Comparison of ENCODE assay signal across 13 cellular contexts in the genomic region with DNA sequence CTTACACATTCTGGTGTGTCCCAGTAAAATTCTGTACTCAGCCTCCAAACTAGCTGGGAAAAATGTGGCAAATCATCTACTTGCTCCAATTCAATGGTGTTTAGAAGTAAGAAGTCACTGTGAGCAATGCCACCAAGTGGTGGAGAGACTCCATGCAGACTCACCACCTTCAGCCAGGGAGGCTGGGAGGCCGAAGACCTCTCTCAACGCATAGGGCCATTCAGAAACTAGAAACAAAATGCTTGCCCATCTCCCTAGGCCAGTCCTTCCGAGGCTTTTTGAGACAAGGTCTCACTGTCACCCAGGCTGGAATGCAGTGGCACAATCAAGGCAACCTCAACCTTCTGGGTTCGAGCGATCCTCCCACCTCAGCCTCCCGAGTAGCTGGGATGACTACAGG. TPM values are rescaled to one million over a fixed set of nuclear protein-coding genes. Genes with fewer than 3 reads are reported as not detected.
DNase-seq lines count a peak whose midpoint lies in the region; ATAC-seq, FAIRE-seq and TF ChIP-seq lines count a peak whose summit lies in the region.
"Not testable (repeated sequence)": the region's sequence is repeated elsewhere in the genome, so short reads cannot be mapped to it uniquely, and the experiment has no call there.
"Had no signal": no experiment of that assay in that cellular context is flagged by ENCODE, and none has a peak within 500 bp of the region (broad histone marks: within the 10 kb centered on the region; RNA-seq: fewer than 3 reads in every experiment).

No MANE protein-coding gene starts in this region.

- CTCF ChIA-PET in endothelial cell of umbilical vein (lab: Charles Lee) = interaction anchor here (1.3 to 2.9 kb wide), 3 partner anchors 31 to 56 kb away, joined by 3 to 26 read pairs (median 17); no protein-coding TSS in a partner anchor

- not testable (repeated sequence) for H3K79me2 ChIP-seq in OCI-LY3 (ENCODE audit: low read length); astrocyte (ENCODE audit: insufficient read depth, low read length); endothelial cell of umbilical vein (ENCODE audit: control insufficient read depth, insufficient read depth, low read length)

- not testable (repeated sequence) for H3K4me2 ChIP-seq in OCI-LY3 (ENCODE audit: low read length); astrocyte (ENCODE audit: low read length); endothelial cell of umbilical vein (ENCODE audit: insufficient read depth, low read length)

- H3K27ac Mint-ChIP-seq in HFFc6 = peak overlapping the region; percentile 60; the same call in 1 of the 2 replicates
- H3K27ac Mint-ChIP-seq in astrocyte (ENCODE audit: unreplicated experiment) = not testable (repeated sequence)

- H3K4me1 Mint-ChIP-seq in HFFc6 (ENCODE audit: low read depth) (peaks cover 41% of the 10 kb centered on the region), astrocyte (ENCODE audit: low read depth, unreplicated experiment) (peaks cover 17% of the 10 kb centered on the region)

- TF ChIP-seq POLR2A in endothelial cell of umbilical vein (IDR thresholded peaks at IDR 0.05; ENCODE audit: low read depth, low read length); upper lobe of left lung (IDR thresholded peaks at IDR 0.05): not testable (repeated sequence)

- H3K27ac ChIP-seq in OCI-LY3 (ENCODE audit: low read length); astrocyte (ENCODE audit: low read depth, low read length); endothelial cell of umbilical vein (ENCODE audit: insufficient read depth, low read depth, low read length); upper lobe of left lung: not testable (repeated sequence)
- H3K27ac ChIP-seq in neutrophil = peak overlapping the region; percentile 92

- not testable (repeated sequence) for H3K36me3 ChIP-seq in OCI-LY3 (replicated peaks; ENCODE audit: low read depth, low read length); astrocyte (ENCODE audit: insufficient read depth, low read length); endothelial cell of umbilical vein (ENCODE audit: control insufficient read depth in 2 of 2, extremely low read depth in 1 of 2, insufficient read depth in 2 of 2, low read length in 2 of 2)
- H3K36me3 ChIP-seq in neutrophil (peaks cover 46% of the 10 kb centered on the region), upper lobe of left lung (peaks cover 0 to 23% (median 10%) of the 10 kb centered on the region in 4 donors)

- TF ChIP-seq EP300 in upper lobe of left lung (IDR thresholded peaks at IDR 0.05) = not testable (repeated sequence)

- not testable (repeated sequence) for BruUV-seq in endothelial cell of umbilical vein (replicated peaks; lab: Mats Ljungman, UMichigan)

- POLR2A ChIA-PET in endothelial cell of umbilical vein (lab: Charles Lee) = interaction anchor here (0.6 kb wide), 1 partner anchor 217 kb away, joined by 3 read pairs; a partner anchor contains a TSS

- TF ChIP-seq CTCF in HFFc6 (IDR thresholded peaks at IDR 0.05) (peak; percentile 47; the same call in 1 of the 2 replicates), OCI-LY3 (IDR thresholded peaks at IDR 0.05; ENCODE audit: low read depth, low read length) (peak; percentile 31), astrocyte (IDR thresholded peaks at IDR 0.05; ENCODE audit: insufficient read depth, low read depth, low read length) (peak; percentile 8), endothelial cell of umbilical vein (IDR thresholded peaks at IDR 0.05; ENCODE audit: extremely low read depth in 1 of 2, insufficient read depth in 1 of 2, low read depth in 1 of 2, low read length in 2 of 2) (peak; percentile 12 to 44), upper lobe of left lung (IDR thresholded peaks at IDR 0.05) (peak in 5 of 6 experiments; percentile 13 to 43 (median 42))
- not testable (repeated sequence) for TF ChIP-seq CTCF in neutrophil (IDR thresholded peaks at IDR 0.05)

- not testable (repeated sequence) for H4K20me1 ChIP-seq in OCI-LY3 (ENCODE audit: insufficient read depth, low read length); astrocyte (ENCODE audit: insufficient read depth, low read length); endothelial cell of umbilical vein (replicated peaks; ENCODE audit: control insufficient read depth, extremely low read depth, insufficient read depth, low read length)

- WGBS in upper lobe of left lung, 2 donors = 88 to 98% methylated on average over 4 to 6 of the region's 6 CpGs

- H3K9me1 ChIP-seq in endothelial cell of umbilical vein (replicated peaks; ENCODE audit: control insufficient read depth, extremely low read depth, insufficient read depth, low read length) = not testable (repeated sequence)

- not testable (repeated sequence) for H3K9me3 ChIP-seq in OCI-LY3 (ENCODE audit: insufficient read depth, low read length); astrocyte (ENCODE audit: insufficient read depth, low read depth, low read length); endothelial cell of umbilical vein (replicated peaks; ENCODE audit: control insufficient read depth, insufficient read depth, low read length); neutrophil; upper lobe of left lung

- intact Hi-C loops in endothelial cell of umbilical vein (cut with micrococcal nuclease) = loop anchor here (1.0 to 5.0 kb wide), 2 partner anchors 31 to 218 kb away; a partner anchor contains a TSS

- H3K4me3 Mint-ChIP-seq in HFFc6; astrocyte (ENCODE audit: unreplicated experiment): not testable (repeated sequence)

- not testable (repeated sequence) for H3K9me3 Mint-ChIP-seq in HFFc6; astrocyte (ENCODE audit: unreplicated experiment)

- DNase-seq in DMS53 (lab: John Stamatoyannopoulos, UW) (peak; percentile 32), endothelial cell of umbilical vein (ENCODE audit: low read depth, low spot score) (peak; percentile 33), iPS-NIHi11 (ENCODE audit: low spot score) (peak; percentile 36)
- DNase-seq in HFFc6; astrocyte (ENCODE audit: low read depth); upper lobe of left lung: not testable (repeated sequence)

- not testable (repeated sequence) for H2AFZ ChIP-seq in OCI-LY3 (ENCODE audit: low read depth, low read length); astrocyte (ENCODE audit: low read depth, low read length); endothelial cell of umbilical vein (ENCODE audit: low read depth, low read length)

- H3K9ac ChIP-seq in OCI-LY3 (ENCODE audit: low read length); astrocyte (ENCODE audit: low read length); endothelial cell of umbilical vein (replicated peaks; ENCODE audit: extremely low read depth, insufficient read depth, low read length): not testable (repeated sequence)

- H3K4me1 ChIP-seq in OCI-LY3 (ENCODE audit: low read length); astrocyte (ENCODE audit: insufficient read depth, low read length): not testable (repeated sequence)
- H3K4me1 ChIP-seq in endothelial cell of umbilical vein (ENCODE audit: control insufficient read depth, extremely low read depth, insufficient read depth, low read length) (peaks cover 12% of the 10 kb centered on the region), neutrophil (ENCODE audit: control insufficient read depth in 1 of 2, insufficient read depth in 1 of 2, low read depth in 1 of 2, low read length in 1 of 2) (peaks cover 40 to 49% of the 10 kb centered on the region in 2 experiments), upper lobe of left lung (peaks cover 20 to 27% (median 22%) of the 10 kb centered on the region in 4 donors)

- not testable (repeated sequence) for H3K27me3 ChIP-seq in OCI-LY3 (ENCODE audit: low read depth, low read length); astrocyte (ENCODE audit: insufficient read depth, low read length); endothelial cell of umbilical vein (ENCODE audit: control insufficient read depth in 2 of 2, insufficient read depth in 2 of 2, low read length in 2 of 2); neutrophil; upper lobe of left lung

- not testable (repeated sequence) for H3K36me3 Mint-ChIP-seq in HFFc6 (ENCODE audit: low read depth); astrocyte (ENCODE audit: low read depth, unreplicated experiment)

- H3K27me3 Mint-ChIP-seq in HFFc6 (ENCODE audit: insufficient read depth); astrocyte (ENCODE audit: low read depth, unreplicated experiment): not testable (repeated sequence)

- not testable (repeated sequence) for H3K4me3 ChIP-seq in OCI-LY3 (ENCODE audit: low read length); astrocyte (ENCODE audit: insufficient read depth, low read depth, low read length); endothelial cell of umbilical vein (replicated peaks in 1 of 3; ENCODE audit: insufficient read depth in 1 of 3, low read depth in 1 of 3, low read length in 3 of 3); neutrophil (ENCODE audit: low read depth in 1 of 2, low read length in 1 of 2); upper lobe of left lung

- not testable (repeated sequence) for ATAC-seq in upper lobe of left lung (ENCODE audit: low FRiP score in 2 of 2)

- FAIRE-seq in astrocyte (lab: Jason Lieb, UNC); endothelial cell of umbilical vein (lab: Jason Lieb, UNC): not testable (repeated sequence)

- dilution Hi-C loops in endothelial cell of umbilical vein (cut with MboI; ENCODE audit: extremely low pct_ligation_motif_present, low sequenced_read_pairs) = not testable (repeated sequence)

RNA-seq across cellular contexts. Expression of a gene that starts 25.0 kb away (rescaled TPM):
- total RNA-seq in HFFc6 (2021; fragmentation: NEBNext Ultra II Directional; extraction: Animal tissue kit (Norgen Biotek cat#: 25700)) = not detected
- total RNA-seq in astrocyte = not detected in 2 replicates
- total RNA-seq in endothelial cell of umbilical vein = 0.29 TPM in 1 of 2 replicates, not detected in the other
- 0.10 and 0.17 TPM in 2 replicates for polyA plus RNA-seq in endothelial cell of umbilical vein
- polyA plus RNA-seq in endothelial cell of umbilical vein (2011; cell fraction: cytosol; rRNA removed) = 0.14 and 0.17 TPM in 2 replicates
- polyA plus RNA-seq in endothelial cell of umbilical vein (2011; cell fraction: nucleus; rRNA removed) = 0.36 and 0.66 TPM in 2 replicates
- not detected in 2 replicates for polyA plus RNA-seq in endothelial cell of umbilical vein (2012)
- polyA minus RNA-seq in endothelial cell of umbilical vein = 0.41 TPM in 1 of 2 replicates, not detected in the other
- not detected for polyA minus RNA-seq in endothelial cell of umbilical vein (2011; cell fraction: cytosol; rRNA and poly(A)+ RNA removed)
- not detected in 2 replicates for polyA minus RNA-seq in endothelial cell of umbilical vein (2011; cell fraction: nucleus; rRNA and poly(A)+ RNA removed)
- total RNA-seq in upper lobe of left lung = 100 to 1,000 TPM in 1 of 6 donors, 10 to 100 TPM in 4, 1 to 10 TPM in 1; 7.3 to 102 (median 45.5) TPM
- total RNA-seq: activated CD4-positive, alpha-beta memory T cell treated with anti-CD3 and anti-CD28 coated beads, Interleukin-2, amount 10 ng/mL, durations not matched to agents 7 days and 5 days; activated naive CD8-positive, alpha-beta T cell treated with anti-CD3 and anti-CD28 coated beads for 36 hours; activated T-cell treated with anti-CD3 and anti-CD28 coated beads, Interleukin-2, amount 50 U/mL, for 72 hours; MCF 10A; NCI-H460 had no signal
